ENCODE assay signal across 20 cellular contexts in genomic region chr19:29675120-29675649, GRCh38. TPM values are rescaled to one million over a fixed set of nuclear protein-coding genes. Genes with fewer than 3 reads are reported as not detected.
DNase-seq lines count a peak whose midpoint lies in the region; FAIRE-seq and TF ChIP-seq lines count a peak whose summit lies in the region.
"Had no signal": no experiment of that assay in that cellular context is flagged by ENCODE, and none has a peak within 500 bp of the region (broad histone marks: within the 10 kb centered on the region; RNA-seq: fewer than 3 reads in every experiment).

No MANE protein-coding gene starts in this region.

- H3K9me3 ChIP-seq in kidney (ENCODE audit: control insufficient read depth in 1 of 2, low read length in 2 of 2) (no peaks in the 10 kb centered on the region), small intestine (ENCODE audit: control insufficient read depth, low read depth) (no peaks in the 10 kb centered on the region)
- H3K9me3 ChIP-seq: adrenal gland, HAP-1 had no signal

- H3K27ac Mint-ChIP-seq in activated naive CD4-positive, alpha-beta T cell treated with anti-CD3 and anti-CD28 coated beads for 36 hours: peak overlapping the region; percentile 67
- H3K27ac Mint-ChIP-seq in IgD-negative memory B cell: peak overlapping the region in 2 of 3 donors; percentile 77 to 90
- H3K27ac Mint-ChIP-seq: stimulated activated naive B cell treated with anti-CD40 and anti-IgM and Interleukin-4, amounts not matched to agents 10 μg/mL and 1 μg/mL and 100 μg/mL, for 72 hours had no signal

- no peak overlapping the region for H3K9ac ChIP-seq in kidney (ENCODE audit: low read length in 2 of 2)

- H3K4me1 ChIP-seq in kidney (ENCODE audit: control insufficient read depth in 1 of 2, insufficient read depth in 1 of 2, low read depth in 1 of 2, low read length in 2 of 2) (peaks cover 0 to 6% of the 10 kb centered on the region in 2 donors), small intestine (ENCODE audit: control insufficient read depth in 2 of 2, insufficient read depth in 1 of 2, low read depth in 1 of 2, low read length in 1 of 2) (no peaks in the 10 kb centered on the region)
- H3K4me1 ChIP-seq: HAP-1 had no signal

- no peak overlapping the region for H3K4me3 ChIP-seq in kidney (ENCODE audit: low read length in 2 of 2)
- H3K4me3 ChIP-seq in small intestine (ENCODE audit: low read depth in 1 of 2, low read length in 2 of 2): no peak overlapping the region
- H3K4me3 ChIP-seq: adrenal gland, HAP-1, smooth muscle cell had no signal

- CTCF ChIA-PET in activated naive CD4-positive, alpha-beta T cell treated with anti-CD3 and anti-CD28 coated beads for 36 hours (lab: Charles Lee): no interaction called here

- H3K9me3 Mint-ChIP-seq in activated naive CD4-positive, alpha-beta T cell treated with anti-CD3 and anti-CD28 coated beads for 36 hours: no peaks in the 10 kb centered on the region
- H3K9me3 Mint-ChIP-seq in IgD-negative memory B cell: no peaks in the 10 kb centered on the region
- H3K9me3 Mint-ChIP-seq: stimulated activated naive B cell treated with anti-CD40 and anti-IgM and Interleukin-4, amounts not matched to agents 10 μg/mL and 1 μg/mL and 100 μg/mL, for 72 hours had no signal

- peaks cover 35% of the 10 kb centered on the region for H3K36me3 Mint-ChIP-seq in activated naive CD4-positive, alpha-beta T cell treated with anti-CD3 and anti-CD28 coated beads for 36 hours (ENCODE audit: low read depth)
- no peaks in the 10 kb centered on the region for H3K36me3 Mint-ChIP-seq in IgD-negative memory B cell

- no peak for DNase-seq in activated naive CD4-positive, alpha-beta T cell treated with anti-CD3 and anti-CD28 coated beads for 36 hours
- DNase-seq in activated naive CD4-positive, alpha-beta T cell treated with anti-CD3 and anti-CD28 coated beads, Interleukin-2, amount 50 U/mL, for 16 hours: no peak
- peak; percentile 72 for DNase-seq in kidney
- no peak for DNase-seq in small intestine
- no peak for DNase-seq in inferior parietal cortex (ENCODE audit: extremely low spot score)
- no peak for DNase-seq in AG08395 (ENCODE audit: low spot score)
- DNase-seq in SKM-1 treated with dmso at 0.1 percent for 144 hours (lab: John Stamatoyannopoulos, UW; ENCODE audit: unreplicated experiment): no peak
- DNase-seq: activated CD8-positive, alpha-beta memory T cell treated with anti-CD3 and anti-CD28 coated beads, Interleukin-2, amount 50 U/mL, for 4 hours; adrenal gland; DMS 273 treated with DMSO at 0.1 percent for 48 hours; foreskin melanocyte; NCI-H774; occipital lobe; stimulated activated naive B cell treated with anti-CD40 and anti-IgM and Interleukin-4, amounts not matched to agents 10 μg/mL and 1 μg/mL and 100 μg/mL, for 72 hours; SW 1271 had no signal

- H3K27me3 Mint-ChIP-seq in activated naive CD4-positive, alpha-beta T cell treated with anti-CD3 and anti-CD28 coated beads for 36 hours (ENCODE audit: low read depth): no peaks in the 10 kb centered on the region
- no peaks in the 10 kb centered on the region for H3K27me3 Mint-ChIP-seq in IgD-negative memory B cell
- H3K27me3 Mint-ChIP-seq: stimulated activated naive B cell treated with anti-CD40 and anti-IgM and Interleukin-4, amounts not matched to agents 10 μg/mL and 1 μg/mL and 100 μg/mL, for 72 hours had no signal

- 89 to 91% (median 90%) methylated on average over 10 of the region's 10 CpGs for WGBS in small intestine, 3 donors

- TF ChIP-seq CTCF in kidney (IDR thresholded peaks at IDR 0.05; ENCODE audit: borderline replicate concordance, extremely low read depth, insufficient read depth): no peak

- H3K27me3 ChIP-seq in small intestine (ENCODE audit: control insufficient read depth in 2 of 2, insufficient read depth in 2 of 2, low read length in 2 of 2): no peaks in the 10 kb centered on the region
- H3K27me3 ChIP-seq: adrenal gland had no signal

- H3K27ac ChIP-seq in kidney (ENCODE audit: low read depth in 2 of 2, low read length in 2 of 2): no peak overlapping the region
- H3K27ac ChIP-seq in small intestine (ENCODE audit: low read depth in 1 of 2, low read length in 1 of 2): peak overlapping the region; percentile 13 to 16
- H3K27ac ChIP-seq: adrenal gland had no signal

- no peak overlapping the region for H3K4me3 Mint-ChIP-seq in activated naive CD4-positive, alpha-beta T cell treated with anti-CD3 and anti-CD28 coated beads for 36 hours
- H3K4me3 Mint-ChIP-seq in IgD-negative memory B cell: peak overlapping the region in 1 of 4 donors; percentile 12
- H3K4me3 Mint-ChIP-seq: stimulated activated naive B cell treated with anti-CD40 and anti-IgM and Interleukin-4, amounts not matched to agents 10 μg/mL and 1 μg/mL and 100 μg/mL, for 72 hours had no signal

- H3K4me1 Mint-ChIP-seq in activated naive CD4-positive, alpha-beta T cell treated with anti-CD3 and anti-CD28 coated beads for 36 hours (ENCODE audit: low read depth): peaks cover 82% of the 10 kb centered on the region
- H3K4me1 Mint-ChIP-seq in IgD-negative memory B cell: peaks cover 33 to 39% (median 38%) of the 10 kb centered on the region in 3 donors

- H3K36me3 ChIP-seq in kidney (ENCODE audit: control insufficient read depth in 1 of 2, insufficient read depth in 2 of 2, low read length in 2 of 2) (peaks cover 0 to 2% of the 10 kb centered on the region in 2 donors), small intestine (ENCODE audit: control insufficient read depth in 2 of 2, insufficient read depth in 2 of 2, low read length in 2 of 2) (peaks cover 4 to 10% of the 10 kb centered on the region in 2 donors)

- FAIRE-seq in kidney (lab: Jason Lieb, UNC): no peak
- no peak for FAIRE-seq in small intestine (lab: Jason Lieb, UNC)
- FAIRE-seq: endothelial cell of umbilical vein, RCC 7860 had no signal

- intact Hi-C loops in activated naive CD4-positive, alpha-beta T cell treated with anti-CD3 and anti-CD28 coated beads for 36 hours (cut with micrococcal nuclease): no loop called here
- intact Hi-C loops in kidney (cut with DNase I): no loop called here

RNA-seq across cellular contexts. Expression of gene PLEKHF1, which starts 9.9 kb away (rescaled TPM):
- 10 to 100 TPM; 20.7 to 21.0 TPM for total RNA-seq in activated naive CD4-positive, alpha-beta T cell treated with anti-CD3 and anti-CD28 coated beads for 36 hours
- polyA plus RNA-seq in IgD-negative memory B cell (10.2 TPM), kidney (ENCODE audit: insufficient read depth, low read depth, low replicate concordance) (7.1 TPM), small intestine (10 to 100 TPM in 2 of 3 donors, 1 to 10 TPM in 1; 2.2 to 12.2 (median 12.0) TPM)
- 11.7 TPM for total RNA-seq in kidney

RNA-seq across cellular contexts. Expression of gene C19orf12, which starts 39.9 kb away (rescaled TPM):
- total RNA-seq in activated naive CD4-positive, alpha-beta T cell treated with anti-CD3 and anti-CD28 coated beads for 36 hours: 10 to 100 TPM; 21.6 to 24.3 TPM
- 17.6 TPM for polyA plus RNA-seq in IgD-negative memory B cell
- total RNA-seq in kidney: 21.2 TPM
- polyA plus RNA-seq in kidney (ENCODE audit: insufficient read depth, low read depth, low replicate concordance): 27.1 TPM
- 10 to 100 TPM; 19.0 to 26.2 (median 20.0) TPM for polyA plus RNA-seq in small intestine

Comparison
In these comparisons a context has a peak if more than half of its experiments do, and no peak if none do; other contexts are left out.
1. H3K27ac ChIP-seq: peak in small intestine (2 of 2); none in kidney (0 of 2).